ENCODE assay signal across 10 cellular contexts in genomic region chr6:71404145-71404966, GRCh38.
DNase-seq lines count a peak whose midpoint lies in the region; ATAC-seq and TF ChIP-seq lines count a peak whose summit lies in the region.
"Had no signal": no experiment of that assay in that cellular context is flagged by ENCODE, and none has a peak within 500 bp of the region (broad histone marks: within the 10 kb centered on the region; RNA-seq: fewer than 3 reads in every experiment).

No MANE protein-coding gene starts in this region.

- peaks cover 55% of the 10 kb centered on the region for H3K79me2 ChIP-seq in osteoblast (ENCODE audit: insufficient read depth, low read length)

- no peak for TF ChIP-seq CTCF in osteoblast (IDR thresholded peaks at IDR 0.05; ENCODE audit: extremely low read depth, low read depth, low read length)

- peak overlapping the region; percentile 93 for H3K27ac ChIP-seq in osteoblast (ENCODE audit: low read depth, low read length)

- no peak overlapping the region for H2AFZ ChIP-seq in osteoblast (ENCODE audit: low read length)

- no peaks in the 10 kb centered on the region for H3K9me3 ChIP-seq in osteoblast (ENCODE audit: low read depth, low read length)

- H3K4me3 ChIP-seq in osteoblast (ENCODE audit: insufficient read depth, low read length) = peak overlapping the region; percentile 29

- DNase-seq in Daoy (ENCODE audit: low read depth) (peak; percentile 90), fibroblast of the conjunctiva (ENCODE audit: low read depth) (peak; percentile 43), osteoblast (ENCODE audit: insufficient read length, low spot score, missing footprints) (no peak), NCI-H2227 treated with DMSO at 0.1 percent for 48 hours (lab: John Stamatoyannopoulos, UW) (no peak), NCI-H446 treated with DMSO at 0.1 percent for 48 hours (lab: John Stamatoyannopoulos, UW) (no peak), NCI-H345 treated with DMSO at 0.1 percent for 48 hours (lab: John Stamatoyannopoulos, UW; ENCODE audit: unreplicated experiment) (no peak)
- no peak for DNase-seq in activated naive CD4-positive, alpha-beta T cell treated with anti-CD3 and anti-CD28 coated beads, Interleukin-2, amount 50 U/mL, for 72 hours (ENCODE audit: low spot score in 2 of 2)
- DNase-seq: NCI-H1092 treated with DMSO at 0.1 percent for 48 hours had no signal

- H4K20me1 ChIP-seq in osteoblast (ENCODE audit: insufficient read depth, low read length) = no peaks in the 10 kb centered on the region

- peaks cover 82% of the 10 kb centered on the region for H3K4me1 ChIP-seq in osteoblast (ENCODE audit: insufficient read depth, low read length)

- peak overlapping the region; percentile 67 for H3K4me2 ChIP-seq in osteoblast (ENCODE audit: insufficient read depth, low read length)

- H3K27me3 ChIP-seq in osteoblast (ENCODE audit: insufficient read depth, low read length) = no peaks in the 10 kb centered on the region

- H3K9me3 Mint-ChIP-seq in activated naive CD4-positive, alpha-beta T cell treated with anti-CD3 and anti-CD28 coated beads, Interleukin-2, amount 50 U/mL, for 72 hours = no peaks in the 10 kb centered on the region
- H3K9me3 Mint-ChIP-seq: memory B cell had no signal

- no peak overlapping the region for H3K27ac Mint-ChIP-seq in activated naive CD4-positive, alpha-beta T cell treated with anti-CD3 and anti-CD28 coated beads, Interleukin-2, amount 50 U/mL, for 72 hours
- H3K27ac Mint-ChIP-seq: memory B cell had no signal

- peak; percentile 91 for ATAC-seq in SK-N-SH treated with all-trans-retinoic acid at 6 μM for 48 hours
- ATAC-seq in activated naive CD4-positive, alpha-beta T cell treated with anti-CD3 and anti-CD28 coated beads, Interleukin-2, amount 50 U/mL, for 72 hours = no peak

- H3K36me3 Mint-ChIP-seq in activated naive CD4-positive, alpha-beta T cell treated with anti-CD3 and anti-CD28 coated beads, Interleukin-2, amount 50 U/mL, for 72 hours = no peaks in the 10 kb centered on the region
- H3K36me3 Mint-ChIP-seq: memory B cell had no signal

- peaks cover 3% of the 10 kb centered on the region for H3K36me3 ChIP-seq in osteoblast (ENCODE audit: insufficient read depth, low read length)

TF ChIP-seq in SK-N-SH treated with all-trans-retinoic acid at 6 μM for 48 hours, 23 proteins besides CTCF, POLR2A, EP300 and RAD21 (continues in another document):
- TF ChIP-seq OSR1 (CRISPR knock-in tag; IDR thresholded peaks at IDR 0.05) = no peak
- TF ChIP-seq TSHZ2 (CRISPR knock-in tag; IDR thresholded peaks at IDR 0.05) = no peak
- TF ChIP-seq CSRNP3 (CRISPR knock-in tag; IDR thresholded peaks at IDR 0.05) = no peak
- no peak for TF ChIP-seq SNAI2 (CRISPR knock-in tag; IDR thresholded peaks at IDR 0.05)
- TF ChIP-seq PATZ1 (CRISPR knock-in tag; IDR thresholded peaks at IDR 0.05; ENCODE audit: borderline replicate concordance) = no peak
- no peak; the same call in 1 of the 2 replicates for TF ChIP-seq RARB (CRISPR knock-in tag; IDR thresholded peaks at IDR 0.05)
- no peak for TF ChIP-seq BACH2 (CRISPR knock-in tag; IDR thresholded peaks at IDR 0.05; ENCODE audit: borderline replicate concordance)
- TF ChIP-seq ISL1 (CRISPR knock-in tag; IDR thresholded peaks at IDR 0.05) = peak; percentile 35; the same call in 1 of the 2 replicates
- TF ChIP-seq ZFP30 (CRISPR knock-in tag; IDR thresholded peaks at IDR 0.05) = no peak
- TF ChIP-seq ARNTL (CRISPR knock-in tag; IDR thresholded peaks at IDR 0.05; ENCODE audit: borderline replicate concordance, low read depth) = no peak
- TF ChIP-seq CSDC2 (CRISPR knock-in tag; IDR thresholded peaks at IDR 0.05) = peak; percentile 41; the same call in 1 of the 2 replicates
- TF ChIP-seq PPARA (CRISPR knock-in tag; IDR thresholded peaks at IDR 0.05; ENCODE audit: borderline replicate concordance) = no peak
- peak; percentile 26; the same call in 1 of the 2 replicates for TF ChIP-seq CREB5 (CRISPR knock-in tag; IDR thresholded peaks at IDR 0.05; ENCODE audit: low read depth)
- no peak for TF ChIP-seq ESRRG (CRISPR knock-in tag; IDR thresholded peaks at IDR 0.05)
- TF ChIP-seq POU6F1 (CRISPR knock-in tag; IDR thresholded peaks at IDR 0.05; ENCODE audit: borderline replicate concordance, low read depth) = no peak
- no peak for TF ChIP-seq ZNF70 (CRISPR knock-in tag; IDR thresholded peaks at IDR 0.05)
- peak; percentile 11; the same call in 1 of the 2 replicates for TF ChIP-seq TOX (CRISPR knock-in tag; IDR thresholded peaks at IDR 0.05; ENCODE audit: borderline replicate concordance)
- TF ChIP-seq ZNF565 (CRISPR knock-in tag; conservative IDR thresholded peaks at IDR 0.05; ENCODE audit: low read depth) = no peak
- no peak for TF ChIP-seq TCF4 (CRISPR knock-in tag; IDR thresholded peaks at IDR 0.05; ENCODE audit: borderline replicate concordance)

Comparison
In these comparisons a context has a peak if more than half of its experiments do, and no peak if none do; other contexts are left out.
1. DNase-seq: peak in Daoy (single experiment) and fibroblast of the conjunctiva (single experiment); none in osteoblast (single experiment), activated naive CD4-positive, alpha-beta T cell treated with anti-CD3 and anti-CD28 coated beads, Interleukin-2, amount 50 U/mL, for 72 hours (0 of 2), NCI-H2227 treated with DMSO at 0.1 percent for 48 hours (single experiment), NCI-H446 treated with DMSO at 0.1 percent for 48 hours (single experiment) and NCI-H345 treated with DMSO at 0.1 percent for 48 hours (single experiment).